ENCODE assay signal across 34 cellular contexts in the genomic region with DNA sequence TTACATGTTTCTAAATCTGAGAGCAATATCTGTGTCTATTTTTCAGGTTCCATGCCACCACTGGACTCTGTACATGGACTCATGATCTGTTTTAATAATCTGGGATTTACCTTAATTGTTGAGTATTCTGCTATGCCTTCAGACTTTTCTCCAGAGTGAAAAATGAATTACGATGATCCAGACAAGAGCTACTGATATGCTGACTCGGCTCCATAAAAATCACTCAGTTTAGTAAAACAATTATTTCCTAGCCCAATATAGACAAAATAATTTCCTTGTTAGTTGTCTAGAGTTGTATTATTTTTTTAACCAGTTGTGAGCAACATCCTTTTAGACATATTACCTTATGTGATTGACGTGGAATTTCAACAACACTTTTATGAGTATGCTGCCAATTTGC.
"Had no signal": no experiment of that assay in that cellular context is flagged by ENCODE, and none has a peak within 500 bp of the region (broad histone marks: within the 10 kb centered on the region; RNA-seq: fewer than 3 reads in every experiment).

No MANE protein-coding gene starts in this region.

- H3K27me3 ChIP-seq: adrenal gland, ascending aorta, body of pancreas, brain microvascular endothelial cell, breast epithelium, cardiac muscle cell had no signal

- H3K4me1 ChIP-seq: adrenal gland, ascending aorta, body of pancreas, breast epithelium had no signal

- H3K36me3 ChIP-seq: adrenal gland, ascending aorta, brain microvascular endothelial cell, breast epithelium, cardiac muscle cell had no signal

- ATAC-seq: activated naive CD4-positive, alpha-beta T cell treated with anti-CD3 and anti-CD28 coated beads, Interleukin-2, amount 50 U/mL, for 72 hours; activated naive CD8-positive, alpha-beta T cell treated with anti-CD3 and anti-CD28 coated beads, Interleukin-2, amount 50 U/mL, for 24 hours; activated T-cell treated with anti-CD3 and anti-CD28 coated beads, Interleukin-2, amount 50 U/mL, for 4 hours; activated T-cell treated with anti-CD3 and anti-CD28 coated beads, Interleukin-2, amount 50 U/mL, for 72 hours; activated T-helper 17 cell treated with anti-CD3 and anti-CD28 coated beads, Interleukin-2, amount 50 U/mL, for 72 hours; body of pancreas had no signal

- H3K4me3 ChIP-seq: adrenal gland, ascending aorta, body of pancreas, breast epithelium, cardiac muscle cell had no signal

- H3K9me3 ChIP-seq: adrenal gland, ascending aorta, body of pancreas, breast epithelium had no signal

- H3K27ac ChIP-seq: adrenal gland, ascending aorta, body of pancreas, brain microvascular endothelial cell, breast epithelium, cardiac muscle cell had no signal

- FAIRE-seq: astrocyte, bronchial epithelial cell had no signal

- DNase-seq: activated effector memory CD4-positive, alpha-beta T cell treated with anti-CD3 and anti-CD28 coated beads, Interleukin-2, amount 50 U/mL, for 16 hours; activated effector memory CD4-positive, alpha-beta T cell treated with Interleukin-2 at 50 U/mL for 16 hours; activated gamma-delta T cell; activated gamma-delta T cell treated with Interleukin-2 at 50 U/mL for 16 hours; activated naive CD4-positive, alpha-beta T cell; activated naive CD4-positive, alpha-beta T cell treated with anti-CD3 and anti-CD28 coated beads for 36 hours; activated naive CD4-positive, alpha-beta T cell treated with anti-CD3 and anti-CD28 coated beads, Interleukin-2, amount 10 ng/mL, durations not matched to agents 7 days and 5 days; activated naive CD4-positive, alpha-beta T cell treated with anti-CD3 and anti-CD28 coated beads, Interleukin-2, amount 50 U/mL, for 16 hours; activated naive CD4-positive, alpha-beta T cell treated with Interleukin-2 at 50 U/mL for 16 hours; activated naive CD8-positive, alpha-beta T cell treated with anti-CD3 and anti-CD28 coated beads for 36 hours; activated naive CD8-positive, alpha-beta T cell treated with anti-CD3 and anti-CD28 coated beads, Interleukin-2, amount 10 ng/mL, durations not matched to agents 7 days and 5 days; activated naive CD8-positive, alpha-beta T cell treated with anti-CD3 and anti-CD28 coated beads, Interleukin-2, amount 50 U/mL, for 24 hours; activated T-cell treated with anti-CD3 and anti-CD28 coated beads, Interleukin-2, amount 50 U/mL, for 1 hour; activated T-cell treated with anti-CD3 and anti-CD28 coated beads, Interleukin-2, amount 50 U/mL, for 24 hours; activated T-cell treated with anti-CD3 and anti-CD28 coated beads, Interleukin-2, amount 50 U/mL, for 4 hours; activated T-cell treated with anti-CD3 and anti-CD28 coated beads, Interleukin-2, amount 50 U/mL, for 48 hours; activated T-cell treated with anti-CD3 and anti-CD28 coated beads, Interleukin-2, amount 50 U/mL, for 72 hours; adrenal gland; amniotic stem cell; amygdala; anterior cingulate cortex; aorta; body of pancreas; brain microvascular endothelial cell; caudate nucleus; central memory CD4-positive, alpha-beta T cell; cerebellar nuclear complex had no signal
